9 cellular contexts compared by ENCODE assay signal in genomic region chr7:98211676-98212531, GRCh38. TPM values are rescaled to one million over a fixed set of nuclear protein-coding genes. Genes with fewer than 3 reads are reported as not detected.
DNase-seq lines count a peak whose midpoint lies in the region; ATAC-seq, FAIRE-seq and TF ChIP-seq lines count a peak whose summit lies in the region.
"Had no signal": no experiment of that assay in that cellular context is flagged by ENCODE, and none has a peak within 500 bp of the region (broad histone marks: within the 10 kb centered on the region; RNA-seq: fewer than 3 reads in every experiment).

No MANE protein-coding gene starts in this region.

- no peaks in the 10 kb centered on the region for H4K20me1 ChIP-seq in GM23248 (ENCODE audit: insufficient read depth)

- no peaks in the 10 kb centered on the region for H3K4me1 Mint-ChIP-seq in activated CD8-positive, alpha-beta memory T cell treated with anti-CD3 and anti-CD28 coated beads, Interleukin-2, amount 10 ng/mL, durations not matched to agents 7 days and 5 days
- no peaks in the 10 kb centered on the region for H3K4me1 Mint-ChIP-seq in activated T-cell treated with anti-CD3 and anti-CD28 coated beads, Interleukin-2, amount 50 U/mL, for 72 hours (ENCODE audit: low read depth)

- no peak overlapping the region for H2AFZ ChIP-seq in GM23248

- peaks cover 0 to 22% of the 10 kb centered on the region in 2 donors for H3K27me3 ChIP-seq in tibial artery
- no peaks in the 10 kb centered on the region for H3K27me3 ChIP-seq in GM23248 (replicated peaks; ENCODE audit: insufficient read depth)

- no peak overlapping the region for H3K27ac ChIP-seq in kidney (ENCODE audit: low read depth in 2 of 2, low read length in 2 of 2)
- no peak overlapping the region for H3K27ac ChIP-seq in tibial artery
- no peak overlapping the region for H3K27ac ChIP-seq in GM23248

- H3K4me3 Mint-ChIP-seq in activated CD8-positive, alpha-beta memory T cell treated with anti-CD3 and anti-CD28 coated beads, Interleukin-2, amount 10 ng/mL, durations not matched to agents 7 days and 5 days: peak overlapping the region; percentile 30
- peak overlapping the region; percentile 55 to 70 for H3K4me3 Mint-ChIP-seq in activated T-cell treated with anti-CD3 and anti-CD28 coated beads, Interleukin-2, amount 50 U/mL, for 72 hours

- no peak for ATAC-seq in activated CD8-positive, alpha-beta memory T cell treated with anti-CD3 and anti-CD28 coated beads, Interleukin-2, amount 10 ng/mL, durations not matched to agents 7 days and 5 days
- peak; percentile 9 to 12 for ATAC-seq in activated T-cell treated with anti-CD3 and anti-CD28 coated beads, Interleukin-2, amount 50 U/mL, for 72 hours (replicated peaks in 1 of 2)
- no peak for ATAC-seq in HG02884 (IDR thresholded peaks at IDR 0.05; ENCODE audit: unreplicated experiment)

- H3K9me2 ChIP-seq in GM23248 (ENCODE audit: insufficient read depth): no peaks in the 10 kb centered on the region

- no peak for DNase-seq in activated CD8-positive, alpha-beta memory T cell treated with anti-CD3 and anti-CD28 coated beads, Interleukin-2, amount 10 ng/mL, durations not matched to agents 7 days and 5 days
- DNase-seq in activated CD8-positive, alpha-beta memory T cell treated with anti-CD3 and anti-CD28 coated beads for 24 hours: no peak
- no peak for DNase-seq in activated T-cell treated with anti-CD3 and anti-CD28 coated beads, Interleukin-2, amount 50 U/mL, for 72 hours
- DNase-seq in kidney: peak; percentile 78
- DNase-seq in tibial artery: peak; percentile 17 to 64
- no peak for DNase-seq in GM23248
- DNase-seq in NK-92 treated with Interleukin-12 subunit alpha and Interleukin-12 subunit beta, amount 100 ng/mL, for 24 hours (lab: John Stamatoyannopoulos, UW): no peak

- 73 to 77% methylated on average over 32 to 44 of the region's 49 CpGs for WGBS in GM23248 (ENCODE audit: low coverage in 1 of 2, low lambda C conversion rate in 2 of 2, missing lambda C conversion rate in 2 of 2), 2 experiments

- no peaks in the 10 kb centered on the region for H3K9me3 Mint-ChIP-seq in activated CD8-positive, alpha-beta memory T cell treated with anti-CD3 and anti-CD28 coated beads, Interleukin-2, amount 10 ng/mL, durations not matched to agents 7 days and 5 days (ENCODE audit: low read depth)
- H3K9me3 Mint-ChIP-seq in activated T-cell treated with anti-CD3 and anti-CD28 coated beads, Interleukin-2, amount 50 U/mL, for 72 hours: no peaks in the 10 kb centered on the region

- H3F3A ChIP-seq in GM23248 (ENCODE audit: insufficient read depth): no peaks in the 10 kb centered on the region

- no peaks in the 10 kb centered on the region for H3K9me3 ChIP-seq in kidney (ENCODE audit: control insufficient read depth in 1 of 2, low read length in 2 of 2)
- H3K9me3 ChIP-seq in tibial artery: no peaks in the 10 kb centered on the region
- H3K9me3 ChIP-seq in GM23248 (ENCODE audit: low read depth): no peaks in the 10 kb centered on the region

- H3K4me2 ChIP-seq in GM23248 (ENCODE audit: unreplicated experiment): no peak overlapping the region

- CTCF ChIA-PET in activated CD8-positive, alpha-beta memory T cell treated with anti-CD3 and anti-CD28 coated beads, Interleukin-2, amount 10 ng/mL, durations not matched to agents 7 days and 5 days (lab: Charles Lee): interaction anchor here (0.6 to 0.7 kb wide), 2 partner anchors 16 to 39 kb away, joined by 3 read pairs; no protein-coding TSS in a partner anchor

- H3K4me3 ChIP-seq in kidney (ENCODE audit: low read length in 2 of 2): peak overlapping the region in 1 of 2 donors; percentile 3
- peak overlapping the region in 1 of 2 donors; percentile 41 for H3K4me3 ChIP-seq in tibial artery
- no peak overlapping the region for H3K4me3 ChIP-seq in GM23248

- H3K9ac ChIP-seq in kidney (ENCODE audit: low read length in 2 of 2) (no peak overlapping the region), GM23248 (no peak overlapping the region)

- H3K27ac Mint-ChIP-seq in activated CD8-positive, alpha-beta memory T cell treated with anti-CD3 and anti-CD28 coated beads, Interleukin-2, amount 10 ng/mL, durations not matched to agents 7 days and 5 days: no peak overlapping the region
- no peak overlapping the region for H3K27ac Mint-ChIP-seq in activated T-cell treated with anti-CD3 and anti-CD28 coated beads, Interleukin-2, amount 50 U/mL, for 72 hours

- FAIRE-seq in kidney (lab: Jason Lieb, UNC): no peak
- FAIRE-seq: D721Med had no signal

- H3K36me3 ChIP-seq in kidney (ENCODE audit: control insufficient read depth in 1 of 2, insufficient read depth in 2 of 2, low read length in 2 of 2) (no peaks in the 10 kb centered on the region), tibial artery (peaks cover 4 to 20% (median 7%) of the 10 kb centered on the region in 3 donors), GM23248 (ENCODE audit: low read depth) (no peaks in the 10 kb centered on the region)

- no peak for TF ChIP-seq CTCF in kidney (IDR thresholded peaks at IDR 0.05; ENCODE audit: borderline replicate concordance, extremely low read depth, insufficient read depth)
- TF ChIP-seq CTCF in tibial artery (IDR thresholded peaks at IDR 0.05): no peak

- no peaks in the 10 kb centered on the region for H3K79me2 ChIP-seq in GM23248 (ENCODE audit: insufficient read depth)

- in situ Hi-C loops in GM23248 (cut with MboI): no loop called here

- intact Hi-C loops in kidney (cut with DNase I) (no loop called here), tibial artery (cut with DNase I; ENCODE audit: low total_unique reads) (no loop called here)

- no peaks in the 10 kb centered on the region for H3K4me1 ChIP-seq in kidney (ENCODE audit: control insufficient read depth in 1 of 2, insufficient read depth in 1 of 2, low read depth in 1 of 2, low read length in 2 of 2)
- peaks cover 0 to 21% (median 12%) of the 10 kb centered on the region in 4 donors for H3K4me1 ChIP-seq in tibial artery
- no peaks in the 10 kb centered on the region for H3K4me1 ChIP-seq in GM23248 (ENCODE audit: insufficient read depth)

- H3K27me3 Mint-ChIP-seq in activated CD8-positive, alpha-beta memory T cell treated with anti-CD3 and anti-CD28 coated beads, Interleukin-2, amount 10 ng/mL, durations not matched to agents 7 days and 5 days: no peaks in the 10 kb centered on the region
- H3K27me3 Mint-ChIP-seq in activated T-cell treated with anti-CD3 and anti-CD28 coated beads, Interleukin-2, amount 50 U/mL, for 72 hours (ENCODE audit: low read depth): no peaks in the 10 kb centered on the region

- no peaks in the 10 kb centered on the region for H3K36me3 Mint-ChIP-seq in activated CD8-positive, alpha-beta memory T cell treated with anti-CD3 and anti-CD28 coated beads, Interleukin-2, amount 10 ng/mL, durations not matched to agents 7 days and 5 days
- H3K36me3 Mint-ChIP-seq in activated T-cell treated with anti-CD3 and anti-CD28 coated beads, Interleukin-2, amount 50 U/mL, for 72 hours (ENCODE audit: insufficient read depth in 2 of 2): no peaks in the 10 kb centered on the region

RNA-seq across cellular contexts. Expression of gene BHLHA15, which starts 0.7 kb away (rescaled TPM):
- total RNA-seq in activated CD8-positive, alpha-beta memory T cell treated with anti-CD3 and anti-CD28 coated beads, Interleukin-2, amount 10 ng/mL, durations not matched to agents 7 days and 5 days: under 1 TPM in 1 of 2 experiments, not detected in 1; 0.33 TPM
- 1 to 10 TPM in 1 of 2 donors, under 1 TPM in 1; 0.65 to 3.3 TPM for total RNA-seq in activated T-cell treated with anti-CD3 and anti-CD28 coated beads, Interleukin-2, amount 50 U/mL, for 72 hours
- total RNA-seq in kidney: 3.1 TPM
- polyA plus RNA-seq in kidney (ENCODE audit: insufficient read depth, low read depth, low replicate concordance) (not detected), GM23248 (2016; fragmentation: Nextera tagmentation; extraction: Ambion mirVana) (not detected in 2 replicates)
- not detected in 2 replicates for total RNA-seq in GM23248 (2014; rRNA removed; shearing (Covaris generic))

RNA-seq across cellular contexts. Expression of gene TECPR1, which starts 40.1 kb away (rescaled TPM):
- total RNA-seq in activated CD8-positive, alpha-beta memory T cell treated with anti-CD3 and anti-CD28 coated beads, Interleukin-2, amount 10 ng/mL, durations not matched to agents 7 days and 5 days: 10 to 100 TPM; 45.6 to 60.7 TPM
- total RNA-seq in activated T-cell treated with anti-CD3 and anti-CD28 coated beads, Interleukin-2, amount 50 U/mL, for 72 hours: 10 to 100 TPM; 40.7 to 53.0 TPM
- total RNA-seq in kidney: 39.5 TPM
- polyA plus RNA-seq in kidney (ENCODE audit: insufficient read depth, low read depth, low replicate concordance) (5.1 TPM), GM23248 (2016; fragmentation: Nextera tagmentation; extraction: Ambion mirVana) (8.1 and 8.2 TPM in 2 replicates)
- total RNA-seq in GM23248 (2014; rRNA removed; shearing (Covaris generic)): 24.5 and 27.8 TPM in 2 replicates

Comparison
In these comparisons a context has a peak if more than half of its experiments do, and no peak if none do; other contexts are left out.
1. ATAC-seq: peak in activated T-cell treated with anti-CD3 and anti-CD28 coated beads, Interleukin-2, amount 50 U/mL, for 72 hours (2 of 2); none in activated CD8-positive, alpha-beta memory T cell treated with anti-CD3 and anti-CD28 coated beads, Interleukin-2, amount 10 ng/mL, durations not matched to agents 7 days and 5 days (single experiment) and HG02884 (single experiment).
2. DNase-seq: peak in kidney (single experiment) and tibial artery (2 of 2); none in activated CD8-positive, alpha-beta memory T cell treated with anti-CD3 and anti-CD28 coated beads, Interleukin-2, amount 10 ng/mL, durations not matched to agents 7 days and 5 days (single experiment), activated CD8-positive, alpha-beta memory T cell treated with anti-CD3 and anti-CD28 coated beads for 24 hours (single experiment), activated T-cell treated with anti-CD3 and anti-CD28 coated beads, Interleukin-2, amount 50 U/mL, for 72 hours (0 of 2), GM23248 (single experiment) and NK-92 treated with Interleukin-12 subunit alpha and Interleukin-12 subunit beta, amount 100 ng/mL, for 24 hours (single experiment).